ENCODE assay signal across 8 cellular contexts in the genomic region with DNA sequence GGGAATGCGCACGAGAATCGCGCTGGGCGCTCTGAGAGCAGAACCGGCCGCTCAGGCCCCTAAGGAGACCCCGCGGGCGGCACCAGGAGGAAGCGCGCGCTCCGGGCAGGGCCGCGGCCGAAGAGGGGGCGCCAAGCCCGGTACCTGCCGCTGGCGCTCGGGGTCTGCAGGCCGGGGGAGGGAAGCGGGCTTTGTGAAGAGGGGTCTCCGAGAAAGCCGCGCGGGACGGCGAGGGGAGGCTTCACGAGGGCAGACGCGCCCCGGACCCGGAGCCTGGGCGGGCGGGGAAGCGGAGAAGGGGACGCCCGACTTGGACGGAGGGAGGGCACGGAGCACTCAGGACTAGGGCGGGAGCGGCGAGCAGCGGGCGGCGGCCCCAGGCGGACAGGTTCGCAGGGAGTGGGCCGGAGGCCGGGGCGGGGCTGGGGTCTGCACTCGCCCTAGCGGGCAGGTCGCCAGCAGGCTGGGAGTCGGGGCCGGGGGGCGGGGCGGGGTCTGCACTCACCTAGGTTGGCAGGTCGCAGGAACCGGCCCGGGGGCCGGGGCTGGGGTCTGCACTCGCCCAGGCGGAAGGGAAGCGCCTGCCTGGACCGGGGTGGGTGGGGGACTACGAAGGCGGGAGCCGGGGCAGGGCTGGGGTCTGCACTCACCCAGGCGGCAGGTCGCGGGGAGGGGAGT. TPM values are rescaled to one million over a fixed set of nuclear protein-coding genes. Genes with fewer than 3 reads are reported as not detected.
A peak's percentile ranks its signal among the peaks of the same experiment; 100 is the strongest.
DNase-seq lines count a peak whose midpoint lies in the region; ATAC-seq and TF ChIP-seq lines count a peak whose summit lies in the region.

No MANE protein-coding gene starts in this region.

- peaks cover 8% of the 10 kb centered on the region for H3K27me3 Mint-ChIP-seq in activated CD8-positive, alpha-beta T cell treated with anti-CD3 and anti-CD28 coated beads, Interleukin-2, amount 10 ng/mL, durations not matched to agents 7 days and 5 days (ENCODE audit: low read depth)
- H3K27me3 Mint-ChIP-seq in neural crest cell (ENCODE audit: low read depth): peaks cover 11% of the 10 kb centered on the region

- POLR2A ChIA-PET in activated CD8-positive, alpha-beta T cell treated with anti-CD3 and anti-CD28 coated beads, Interleukin-2, amount 10 ng/mL, durations not matched to agents 7 days and 5 days (lab: Charles Lee): interaction anchor here (0.8 to 2.9 kb wide), 9 partner anchors 9 to 62 kb away, joined by 3 to 16 read pairs (median 7); no protein-coding TSS in a partner anchor

- H3K4me1 Mint-ChIP-seq in activated CD8-positive, alpha-beta T cell treated with anti-CD3 and anti-CD28 coated beads, Interleukin-2, amount 10 ng/mL, durations not matched to agents 7 days and 5 days (ENCODE audit: low read depth): peaks cover 45% of the 10 kb centered on the region
- H3K4me1 Mint-ChIP-seq in neural crest cell: peaks cover 26% of the 10 kb centered on the region

- DNase-seq in ELR (ENCODE audit: low read depth) (peak; percentile 37), HT-29 (ENCODE audit: low spot score) (peak; percentile 47), foreskin keratinocyte (no peak), neural crest cell (ENCODE audit: low read depth, low spot score) (peak; percentile 33)
- no peak for DNase-seq in activated CD8-positive, alpha-beta T cell treated with anti-CD3 and anti-CD28 coated beads, Interleukin-2, amount 10 ng/mL, durations not matched to agents 7 days and 5 days

- peak overlapping the region; percentile 98 for H3K4me3 Mint-ChIP-seq in activated CD8-positive, alpha-beta T cell treated with anti-CD3 and anti-CD28 coated beads, Interleukin-2, amount 10 ng/mL, durations not matched to agents 7 days and 5 days
- peak overlapping the region; percentile 85 for H3K4me3 Mint-ChIP-seq in neural crest cell

- TF ChIP-seq CTCF in foreskin keratinocyte (conservative IDR thresholded peaks at IDR 0.05) (no peak), neural crest cell (conservative IDR thresholded peaks at IDR 0.05) (no peak)

- H3K4me1 ChIP-seq in foreskin keratinocyte: no peaks in the 10 kb centered on the region

- CTCF ChIA-PET in activated CD8-positive, alpha-beta T cell treated with anti-CD3 and anti-CD28 coated beads, Interleukin-2, amount 10 ng/mL, durations not matched to agents 7 days and 5 days (lab: Charles Lee): interaction anchor here (0.9 to 2.3 kb wide), 6 partner anchors 11 to 19 kb away, joined by 3 to 12 read pairs (median 6); no protein-coding TSS in a partner anchor

- H3K27ac Mint-ChIP-seq in activated CD8-positive, alpha-beta T cell treated with anti-CD3 and anti-CD28 coated beads, Interleukin-2, amount 10 ng/mL, durations not matched to agents 7 days and 5 days: peak overlapping the region; percentile 94
- H3K27ac Mint-ChIP-seq in neural crest cell (ENCODE audit: unreplicated experiment): no peak overlapping the region

- peaks cover 23% of the 10 kb centered on the region for H3K36me3 Mint-ChIP-seq in activated CD8-positive, alpha-beta T cell treated with anti-CD3 and anti-CD28 coated beads, Interleukin-2, amount 10 ng/mL, durations not matched to agents 7 days and 5 days (ENCODE audit: low read depth)
- H3K36me3 Mint-ChIP-seq in neural crest cell (ENCODE audit: low read depth): no peaks in the 10 kb centered on the region

- H3K9me3 Mint-ChIP-seq in activated CD8-positive, alpha-beta T cell treated with anti-CD3 and anti-CD28 coated beads, Interleukin-2, amount 10 ng/mL, durations not matched to agents 7 days and 5 days (ENCODE audit: insufficient read depth): no peaks in the 10 kb centered on the region
- no peaks in the 10 kb centered on the region for H3K9me3 Mint-ChIP-seq in neural crest cell

- H3K27me3 ChIP-seq in foreskin keratinocyte: no peaks in the 10 kb centered on the region

- peak overlapping the region; percentile 92 for H3K27ac ChIP-seq in foreskin keratinocyte

- peak; percentile 1 for ATAC-seq in activated CD8-positive, alpha-beta T cell treated with anti-CD3 and anti-CD28 coated beads, Interleukin-2, amount 10 ng/mL, durations not matched to agents 7 days and 5 days
- ATAC-seq in foreskin keratinocyte: no peak
- no peak for ATAC-seq in GM21526 (IDR thresholded peaks at IDR 0.05; ENCODE audit: low FRiP score, unreplicated experiment)
- no peak for ATAC-seq in GM21717 (IDR thresholded peaks at IDR 0.05; ENCODE audit: unreplicated experiment)
- no peak for ATAC-seq in HG03039 (IDR thresholded peaks at IDR 0.05; ENCODE audit: unreplicated experiment)

RNA-seq across cellular contexts. Expression of gene ESYT2, which starts 0.8 kb away (rescaled TPM):
- 75.4 and 76.4 TPM in 2 replicates for total RNA-seq in HT-29 (2014; rRNA removed; shearing (Covaris generic))
- 10 to 100 TPM; 85.0 to 85.9 TPM for total RNA-seq in activated CD8-positive, alpha-beta T cell treated with anti-CD3 and anti-CD28 coated beads, Interleukin-2, amount 10 ng/mL, durations not matched to agents 7 days and 5 days
- total RNA-seq in foreskin keratinocyte (60.6 and 63.8 TPM in 2 replicates), neural crest cell (21.1 and 23.3 TPM in 2 replicates)
- polyA plus RNA-seq in foreskin keratinocyte: 18.5 and 21.5 TPM in 2 replicates

RNA-seq across cellular contexts. Expression of gene DYNC2I1, which starts 27.9 kb away (rescaled TPM):
- 12.4 and 15.5 TPM in 2 replicates for total RNA-seq in HT-29 (2014; rRNA removed; shearing (Covaris generic))
- total RNA-seq in activated CD8-positive, alpha-beta T cell treated with anti-CD3 and anti-CD28 coated beads, Interleukin-2, amount 10 ng/mL, durations not matched to agents 7 days and 5 days: 10 to 100 TPM; 17.4 to 18.9 TPM
- total RNA-seq in foreskin keratinocyte (5.1 and 5.7 TPM in 2 replicates), neural crest cell (27.3 and 27.8 TPM in 2 replicates)
- polyA plus RNA-seq in foreskin keratinocyte: 3.7 TPM in 2 replicates

Comparison
In these comparisons a context has a peak if more than half of its experiments do, and no peak if none do; other contexts are left out.
1. DNase-seq: peak in ELR (single experiment), HT-29 (single experiment) and neural crest cell (single experiment); none in activated CD8-positive, alpha-beta T cell treated with anti-CD3 and anti-CD28 coated beads, Interleukin-2, amount 10 ng/mL, durations not matched to agents 7 days and 5 days (single experiment) and foreskin keratinocyte (0 of 2).